ENCODE assay signal across 12 cellular contexts in the genomic region with DNA sequence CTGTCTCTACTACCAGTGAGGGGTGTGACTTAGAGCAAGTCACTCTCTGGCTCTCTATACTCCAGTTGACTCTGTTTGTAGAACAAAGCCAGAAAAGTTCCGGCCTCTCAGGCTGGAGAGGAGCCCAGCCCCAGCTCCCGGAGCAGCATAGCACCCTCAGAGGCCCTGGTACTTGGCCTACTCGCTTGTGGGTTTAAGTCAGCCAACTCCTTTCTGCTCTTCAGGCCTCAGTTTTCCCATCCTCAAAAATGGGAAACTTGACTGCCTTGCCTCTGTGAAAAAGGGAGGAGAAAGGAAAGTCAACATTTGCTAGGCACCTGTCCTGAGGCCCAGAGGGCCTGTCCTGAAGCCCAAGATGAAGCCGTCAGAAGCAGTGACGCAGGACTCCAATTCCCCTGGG. TPM values are rescaled to one million over a fixed set of nuclear protein-coding genes. Genes with fewer than 3 reads are reported as not detected.
A peak's percentile ranks its signal among the peaks of the same experiment; 100 is the strongest.
DNase-seq lines count a peak whose midpoint lies in the region; ATAC-seq and TF ChIP-seq lines count a peak whose summit lies in the region.
"Had no signal": no experiment of that assay in that cellular context is flagged by ENCODE, and none has a peak within 500 bp of the region (broad histone marks: within the 10 kb centered on the region; RNA-seq: fewer than 3 reads in every experiment).

No MANE protein-coding gene starts in this region.

- H3K4me2 ChIP-seq in BLaER1 treated with 17β-estradiol and CSF1 and Interleukin-3, amounts not matched to agents 10 nM and 100 nM = peak overlapping the region; percentile 84 to 100 (median 96)

- ATAC-seq in HG02763 (IDR thresholded peaks at IDR 0.05; ENCODE audit: unreplicated experiment) (no peak), left lobe of liver (no peak)
- ATAC-seq: GM12878 had no signal

- peaks cover 0 to 1% (median 0%) of the 10 kb centered on the region in 11 experiments; a peak in 2 of 22 replicates for H3K36me3 ChIP-seq in BLaER1 treated with 17β-estradiol and CSF1 and Interleukin-3, amounts not matched to agents 10 nM and 100 nM
- H3K36me3 ChIP-seq in HUES6 (ENCODE audit: control insufficient read depth, insufficient read depth, low read length) = no peaks in the 10 kb centered on the region

- H3K27ac ChIP-seq in BLaER1 treated with 17β-estradiol and CSF1 and Interleukin-3, amounts not matched to agents 10 nM and 100 nM = peak overlapping the region in 8 of 11 experiments; percentile 59 to 78 (median 72); a peak in 15 of 22 replicates
- H3K27ac ChIP-seq in HUES6 (ENCODE audit: low read depth, low read length) = no peak overlapping the region

- H3K27me3 ChIP-seq in BLaER1 treated with 17β-estradiol and CSF1 and Interleukin-3, amounts not matched to agents 10 nM and 100 nM = peaks cover 0 to 16% (median 0%) of the 10 kb centered on the region in 11 experiments; a peak in 4 of 22 replicates
- H3K27me3 ChIP-seq in HUES6 (ENCODE audit: control insufficient read depth, insufficient read depth, low read length) = peaks cover 8% of the 10 kb centered on the region; the same call in 1 of the 2 replicates

- H3K9ac ChIP-seq in BLaER1 treated with 17β-estradiol and CSF1 and Interleukin-3, amounts not matched to agents 10 nM and 100 nM = peak overlapping the region in 10 of 11 experiments; percentile 67 to 88 (median 78); a peak in 19 of 22 replicates
- H3K9ac ChIP-seq in HUES6 (ENCODE audit: low read length) = peak overlapping the region; percentile 80

- no peaks in the 10 kb centered on the region for H3K36me3 Mint-ChIP-seq in neural crest cell (ENCODE audit: low read depth)

- DNase-seq in epithelial cell of proximal tubule (ENCODE audit: low read depth) (no peak), neural crest cell (ENCODE audit: low read depth, low spot score) (no peak), left lobe of liver (ENCODE audit: low spot score) (no peak), NCI-H1417 (lab: John Stamatoyannopoulos, UW) (no peak)
- no peak for DNase-seq in activated CD4-positive, alpha-beta T cell treated with anti-CD3 and anti-CD28 coated beads, Interleukin-2, amount 50 U/mL, for 4 hours
- DNase-seq: occipital lobe, T-helper 2 cell had no signal

- peak overlapping the region; percentile 91 for H3K4me3 Mint-ChIP-seq in neural crest cell

- H3K9me3 ChIP-seq in BLaER1 treated with 17β-estradiol and CSF1 and Interleukin-3, amounts not matched to agents 10 nM and 100 nM (replicated peaks in 1 of 11) = no peaks in the 10 kb centered on the region
- no peaks in the 10 kb centered on the region for H3K9me3 ChIP-seq in HUES6 (ENCODE audit: control insufficient read depth, insufficient read depth, low read depth, low read length)

- H3K27me3 Mint-ChIP-seq in neural crest cell (ENCODE audit: low read depth) = peaks cover 8% of the 10 kb centered on the region

- peaks cover 12% of the 10 kb centered on the region for H3K4me1 Mint-ChIP-seq in neural crest cell

- TF ChIP-seq CTCF in epithelial cell of proximal tubule (conservative IDR thresholded peaks at IDR 0.05; ENCODE audit: low read depth, low read length) (no peak), neural crest cell (conservative IDR thresholded peaks at IDR 0.05) (no peak)

- peaks cover 44 to 86% (median 71%) of the 10 kb centered on the region in 10 experiments for H3K4me1 ChIP-seq in BLaER1 treated with 17β-estradiol and CSF1 and Interleukin-3, amounts not matched to agents 10 nM and 100 nM
- peaks cover 14% of the 10 kb centered on the region for H3K4me1 ChIP-seq in HUES6 (ENCODE audit: control insufficient read depth, insufficient read depth, low read length)

- peaks cover 0 to 13% (median 0%) of the 10 kb centered on the region in 11 experiments; a peak in 3 of 22 replicates for H4K20me1 ChIP-seq in BLaER1 treated with 17β-estradiol and CSF1 and Interleukin-3, amounts not matched to agents 10 nM and 100 nM

- H3K4me3 ChIP-seq in BLaER1 treated with 17β-estradiol and CSF1 and Interleukin-3, amounts not matched to agents 10 nM and 100 nM = peak overlapping the region; percentile 55 to 91 (median 74); a peak in 19 of 20 replicates
- H3K4me3 ChIP-seq in HUES6 (ENCODE audit: low read depth, low read length) (peak overlapping the region; percentile 80), epithelial cell of proximal tubule (ENCODE audit: low read depth, low read length) (peak overlapping the region; percentile 47)

- no peaks in the 10 kb centered on the region for H3K9me3 Mint-ChIP-seq in neural crest cell

- H3K27ac Mint-ChIP-seq in neural crest cell (ENCODE audit: unreplicated experiment) = no peak overlapping the region

RNA-seq across cellular contexts. Expression of a gene that starts 1.1 kb away (rescaled TPM):
- 2.2 and 3.0 TPM in 2 replicates for total RNA-seq in epithelial cell of proximal tubule
- 22.4 and 23.1 TPM in 2 replicates for total RNA-seq in neural crest cell
- 0.15 TPM for total RNA-seq in left lobe of liver

RNA-seq across cellular contexts. Expression of a gene that starts 29.7 kb away (rescaled TPM):
- 17.1 and 28.8 TPM in 2 replicates for total RNA-seq in epithelial cell of proximal tubule
- total RNA-seq in neural crest cell = 50.5 and 56.4 TPM in 2 replicates
- 10.5 TPM for total RNA-seq in left lobe of liver

RNA-seq across cellular contexts. Expression of a gene that starts 41.7 kb away (rescaled TPM):
- total RNA-seq in epithelial cell of proximal tubule (not detected in 2 replicates), neural crest cell (1.3 and 1.5 TPM in 2 replicates), left lobe of liver (not detected)
- total RNA-seq: bronchial epithelial cell had no signal
